19 cellular contexts compared by ENCODE assay signal in the genomic region with DNA sequence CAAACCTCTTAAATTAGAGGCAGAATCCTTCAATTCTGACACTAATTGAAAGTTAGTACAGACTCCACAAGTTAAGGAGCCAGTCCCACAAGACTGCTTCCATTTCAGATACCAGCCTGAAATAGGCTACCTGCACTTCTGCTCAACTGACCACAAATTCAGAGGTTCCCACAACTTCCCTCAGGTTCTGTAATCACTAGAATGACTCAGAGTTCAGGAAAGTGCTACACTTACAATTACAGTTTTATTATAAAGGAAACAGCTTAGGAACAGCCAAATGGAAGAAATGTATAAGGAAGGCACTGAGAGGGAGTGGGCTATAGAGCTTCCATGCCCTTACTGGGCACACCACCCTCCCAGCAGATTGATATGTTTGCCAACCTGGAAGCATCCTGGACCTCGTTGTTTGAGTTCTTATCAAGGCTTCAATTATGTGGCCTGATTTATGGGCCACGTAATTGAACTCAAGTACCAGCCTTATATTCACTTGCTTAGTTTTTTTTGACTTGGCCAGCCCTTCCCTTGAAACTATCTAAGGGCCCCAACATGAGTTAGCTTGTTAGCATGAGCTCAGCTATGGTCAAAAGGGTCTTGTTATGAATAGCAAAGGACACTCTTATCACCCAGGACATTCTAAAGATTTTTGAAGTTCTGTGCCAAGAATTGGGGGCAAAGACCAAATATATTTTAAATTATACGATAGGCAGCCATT. TPM values are rescaled to one million over a fixed set of nuclear protein-coding genes. Genes with fewer than 3 reads are reported as not detected.
A peak's percentile ranks its signal among the peaks of the same experiment; 100 is the strongest.
DNase-seq lines count a peak whose midpoint lies in the region; ATAC-seq, FAIRE-seq and TF ChIP-seq lines count a peak whose summit lies in the region.
"Had no signal": no experiment of that assay in that cellular context is flagged by ENCODE, and none has a peak within 500 bp of the region (broad histone marks: within the 10 kb centered on the region; RNA-seq: fewer than 3 reads in every experiment).

No MANE protein-coding gene starts in this region.

- TF ChIP-seq CTCF in mammary epithelial cell (conservative IDR thresholded peaks at IDR 0.05 in 1 of 2, IDR thresholded peaks at IDR 0.05 in 1 of 2; ENCODE audit: extremely low read depth in 1 of 2, insufficient read depth in 1 of 2, low read depth in 1 of 2, low read length in 2 of 2): no peak
- no peak for TF ChIP-seq CTCF in HepG2 (CRISPR knock-in tag; IDR thresholded peaks at IDR 0.05)

- whole genome bisulfite sequencing in mammary epithelial cell (ENCODE audit: low coverage, missing lambda C conversion rate): 79% methylated on average over 3 of the region's 3 CpGs
- WGBS in HepG2 (ENCODE audit: low lambda C conversion rate): 40% methylated on average over 3 of the region's 3 CpGs

- in situ Hi-C loops in mammary epithelial cell (cut with MboI; ENCODE audit: low sequenced_read_pairs in 2 of 2) (no loop called here), HepG2 (cut with HindIII; ENCODE audit: extremely low pct_ligation_motif_present, low pct_unique_long_range_greater_than_20kb) (no loop called here)

- DNase-seq in A172 (ENCODE audit: low spot score): peak; percentile 47
- DNase-seq in HT-29 (ENCODE audit: low spot score): peak; percentile 19
- DNase-seq in NCI-H526 treated with DMSO at 0.1 percent for 48 hours (lab: John Stamatoyannopoulos, UW): peak; percentile 61
- DNase-seq in mammary epithelial cell: peak; percentile 62
- no peak for DNase-seq in stimulated activated CD4-positive, alpha-beta T cell treated with anti-CD3 and anti-CD28 coated beads, Interleukin-1b, Interleukin-23, amount 100 ng/mL, for 48 hours
- DNase-seq in T-helper 1 cell: no peak
- no peak for DNase-seq in HepG2 (ENCODE audit: low spot score)
- DNase-seq: activated CD4-positive, alpha-beta T cell treated with anti-CD3 and anti-CD28 coated beads, Interleukin-2, amount 50 U/mL, for 48 hours; activated T-cell treated with anti-CD3 and anti-CD28 coated beads, Interleukin-2, amount 50 U/mL, for 1 hour; CD4-positive, alpha-beta memory T cell; GDM1; heart left ventricle; islet precursor cell; MM.1S; stimulated activated CD4-positive, alpha-beta T cell treated with anti-CD3 and anti-CD28 coated beads, Interleukin-2, amount 100 ng/mL, for 48 hours; SW 1271 had no signal

- H3K9me3 ChIP-seq in mammary epithelial cell (replicated peaks; ENCODE audit: insufficient read depth, low read length) (no peaks in the 10 kb centered on the region), HepG2 (ENCODE audit: low read length) (no peaks in the 10 kb centered on the region)
- H3K9me3 ChIP-seq: suprapubic skin had no signal

- no peak for TF ChIP-seq RAD21 in HepG2 (CRISPR knock-in tag; IDR thresholded peaks at IDR 0.05)

- H3K4me3 ChIP-seq in mammary epithelial cell (replicated peaks in 1 of 3; ENCODE audit: insufficient read depth in 1 of 3, low read depth in 2 of 3, low read length in 3 of 3) (no peak overlapping the region), HepG2 (replicated peaks in 1 of 3; ENCODE audit: insufficient read depth in 1 of 3, low read depth in 2 of 3, low read length in 3 of 3) (no peak overlapping the region)
- H3K4me3 ChIP-seq: heart left ventricle, suprapubic skin had no signal

- ATAC-seq in HG03457 (IDR thresholded peaks at IDR 0.05; ENCODE audit: unreplicated experiment) (no peak), HepG2 (no peak)
- ATAC-seq: sciatic nerve had no signal

- POLR2A ChIA-PET in HepG2 (lab: Yijun Ruan, JAX): no interaction called here

- no peaks in the 10 kb centered on the region for H3K27me3 ChIP-seq in mammary epithelial cell (ENCODE audit: insufficient read depth, low read length)
- no peaks in the 10 kb centered on the region for H3K27me3 ChIP-seq in HepG2 (ENCODE audit: control insufficient read depth in 1 of 2, insufficient read depth in 2 of 2, low read length in 2 of 2)
- H3K27me3 ChIP-seq: heart left ventricle, suprapubic skin had no signal

- H3K4me1 ChIP-seq in mammary epithelial cell (ENCODE audit: insufficient read depth, low read length): no peaks in the 10 kb centered on the region
- H3K4me1 ChIP-seq in HepG2 (ENCODE audit: insufficient read depth, low read length): no peaks in the 10 kb centered on the region
- H3K4me1 ChIP-seq: suprapubic skin had no signal

- H3K9ac ChIP-seq in mammary epithelial cell (ENCODE audit: insufficient read depth, low read length) (no peak overlapping the region), HepG2 (ENCODE audit: insufficient read depth, low read depth, low read length) (no peak overlapping the region)

- no peak for FAIRE-seq in HepG2 (lab: Jason Lieb, UNC)

- BruUV-seq in mammary epithelial cell (replicated peaks; lab: Mats Ljungman, UMichigan): no TSS peak
- no TSS peak for BruUV-seq in HepG2 (replicated peaks; lab: Mats Ljungman, UMichigan)

- dilution Hi-C loops in mammary epithelial cell (cut with HindIII; ENCODE audit: low sequenced_read_pairs): no loop called here

- H2AFZ ChIP-seq in mammary epithelial cell (ENCODE audit: low read depth, low read length): no peak overlapping the region
- no peak overlapping the region for H2AFZ ChIP-seq in HepG2 (ENCODE audit: low read length)

- no peak overlapping the region for H3K27ac ChIP-seq in mammary epithelial cell (ENCODE audit: insufficient read depth, low read depth, low read length)
- H3K27ac ChIP-seq in HepG2 (ENCODE audit: extremely low read length, insufficient read depth, low read length): no peak overlapping the region
- H3K27ac ChIP-seq: heart left ventricle, suprapubic skin had no signal

- no peak overlapping the region for H3K4me2 ChIP-seq in mammary epithelial cell (ENCODE audit: insufficient read depth, low read depth, low read length)
- H3K4me2 ChIP-seq in HepG2 (ENCODE audit: low read depth, low read length): no peak overlapping the region

- TF ChIP-seq EP300 in HepG2 (IDR thresholded peaks at IDR 0.05; ENCODE audit: low read depth in 2 of 2, low read length in 2 of 2) (no peak), HepG2 (CRISPR knock-in tag; IDR thresholded peaks at IDR 0.05; ENCODE audit: borderline replicate concordance) (no peak)

- H3K36me3 ChIP-seq in mammary epithelial cell (ENCODE audit: insufficient read depth, low read length) (no peaks in the 10 kb centered on the region), HepG2 (replicated peaks in 1 of 2; ENCODE audit: control insufficient read depth in 1 of 2, insufficient read depth in 2 of 2, low read length in 2 of 2) (no peaks in the 10 kb centered on the region)
- H3K36me3 ChIP-seq: heart left ventricle, suprapubic skin had no signal

- intact Hi-C loops in mammary epithelial cell (cut with micrococcal nuclease): no loop called here
- intact Hi-C loops in HepG2 (cut with micrococcal nuclease; ENCODE audit: unreplicated experiment): no loop called here

- no peaks in the 10 kb centered on the region for H3K79me2 ChIP-seq in mammary epithelial cell (ENCODE audit: insufficient read depth, low read length)
- no peaks in the 10 kb centered on the region for H3K79me2 ChIP-seq in HepG2 (ENCODE audit: insufficient read depth, low read length)

- TF ChIP-seq POLR2A in HepG2 (IDR thresholded peaks at IDR 0.05; ENCODE audit: insufficient read depth in 1 of 2, low read depth in 2 of 2, low read length in 2 of 2): no peak

- H4K20me1 ChIP-seq in mammary epithelial cell (ENCODE audit: insufficient read depth, low read length) (no peaks in the 10 kb centered on the region), HepG2 (ENCODE audit: insufficient read depth, low read length) (no peaks in the 10 kb centered on the region)

- CTCF ChIA-PET in mammary epithelial cell (lab: Charles Lee; ENCODE audit: low non-redundant PET) (no interaction called here), HepG2 (lab: Yijun Ruan, JAX; ENCODE audit: low intra/inter-chr PET ratio, low total read pairs) (no interaction called here)

TF ChIP-seq in HepG2, 621 proteins besides CTCF, POLR2A, EP300 and RAD21:
- TF ChIP-seq MAFK (conservative IDR thresholded peaks at IDR 0.05 in 1 of 2, IDR thresholded peaks at IDR 0.05 in 1 of 2; ENCODE audit: low read length in 2 of 2) (no peak), ZNF652 (CRISPR knock-in tag; IDR thresholded peaks at IDR 0.05; ENCODE audit: borderline replicate concordance, low read depth) (no peak), ELF3 (CRISPR knock-in tag; IDR thresholded peaks at IDR 0.05) (no peak)

RNA-seq across cellular contexts. Expression of a gene that starts 25.9 kb away (rescaled TPM):
- total RNA-seq in A172 (2014; rRNA removed; shearing (Covaris generic)): 2.0 and 2.5 TPM in 2 replicates
- total RNA-seq in HT-29 (2014; rRNA removed; shearing (Covaris generic)): not detected in 2 replicates
- total RNA-seq in mammary epithelial cell: 10 to 100 TPM in 1 of 2 donors, under 1 TPM in 1; 0.42 to 11.8 TPM
- polyA plus RNA-seq in mammary epithelial cell: 0.16 TPM
- polyA minus RNA-seq in mammary epithelial cell: 0.21 TPM
- 2.7 and 5.0 TPM in 2 replicates for total RNA-seq in HepG2 (2016; rRNA removed; fragmentation: Illumina TruSeq; extraction: Trizol)
- total RNA-seq in HepG2 (2016; cell fraction: cytosol; rRNA removed; fragmentation: Illumina TruSeq; extraction: Trizol; ENCODE audit: low read depth): 2.2 and 2.3 TPM in 2 replicates
- total RNA-seq in HepG2 (2016; cell fraction: insoluble cytoplasmic fraction; rRNA removed; fragmentation: Illumina TruSeq; extraction: Trizol): 2.2 and 4.4 TPM in 2 replicates
- 1.5 and 2.2 TPM in 2 replicates for total RNA-seq in HepG2 (2016; cell fraction: membrane; rRNA removed; fragmentation: Illumina TruSeq; extraction: Trizol)
- 8.8 and 9.3 TPM in 2 replicates for total RNA-seq in HepG2 (2016; cell fraction: nucleus; rRNA removed; fragmentation: Illumina TruSeq; extraction: Trizol)
- polyA plus RNA-seq in HepG2 (2011; rRNA removed): 2.8 and 3.4 TPM in 2 replicates
- 1.6 and 3.1 TPM in 2 replicates for polyA plus RNA-seq in HepG2 (2011; cell fraction: cytosol; rRNA removed)
- polyA plus RNA-seq in HepG2 (2011; cell fraction: nucleus; rRNA removed): 2.2 and 3.1 TPM in 2 replicates
- 3.3 and 3.4 TPM in 2 replicates for polyA plus RNA-seq in HepG2 (2012)
- 0.15 and 0.17 TPM in 2 replicates for polyA plus RNA-seq in HepG2 (2016; cell fraction: cytosol; fragmentation: Illumina TruSeq; extraction: Trizol; ENCODE audit: low read depth)
- polyA plus RNA-seq in HepG2 (2016; cell fraction: insoluble cytoplasmic fraction; fragmentation: Illumina TruSeq; extraction: Trizol; ENCODE audit: low read depth): 2.6 and 3.2 TPM in 2 replicates
- polyA plus RNA-seq in HepG2 (2016; cell fraction: membrane; fragmentation: Illumina TruSeq; extraction: Trizol; ENCODE audit: low read depth): 0.34 and 0.36 TPM in 2 replicates
- 2.7 TPM in 2 replicates for polyA plus RNA-seq in HepG2 (2016; cell fraction: nucleus; fragmentation: Illumina TruSeq; extraction: Trizol; ENCODE audit: insufficient read depth, low read depth)
- polyA minus RNA-seq in HepG2 (2011; rRNA and poly(A)+ RNA removed; ENCODE audit: low replicate concordance): 4.6 and 7.0 TPM in 2 replicates
- 4.1 and 6.9 TPM in 2 replicates for polyA minus RNA-seq in HepG2 (2011; cell fraction: cytosol; rRNA and poly(A)+ RNA removed)
- polyA minus RNA-seq in HepG2 (2011; cell fraction: nucleus; rRNA and poly(A)+ RNA removed): 36.1 and 48.0 TPM in 2 replicates

Comparison
In these comparisons a context has a peak if more than half of its experiments do, and no peak if none do; other contexts are left out.
1. DNase-seq: peak in A172 (single experiment), HT-29 (single experiment), NCI-H526 treated with DMSO at 0.1 percent for 48 hours (single experiment) and mammary epithelial cell (single experiment); none in stimulated activated CD4-positive, alpha-beta T cell treated with anti-CD3 and anti-CD28 coated beads, Interleukin-1b, Interleukin-23, amount 100 ng/mL, for 48 hours (single experiment), T-helper 1 cell (0 of 5) and HepG2 (single experiment).